ENCODE assay signal across 9 cellular contexts in the genomic region with DNA sequence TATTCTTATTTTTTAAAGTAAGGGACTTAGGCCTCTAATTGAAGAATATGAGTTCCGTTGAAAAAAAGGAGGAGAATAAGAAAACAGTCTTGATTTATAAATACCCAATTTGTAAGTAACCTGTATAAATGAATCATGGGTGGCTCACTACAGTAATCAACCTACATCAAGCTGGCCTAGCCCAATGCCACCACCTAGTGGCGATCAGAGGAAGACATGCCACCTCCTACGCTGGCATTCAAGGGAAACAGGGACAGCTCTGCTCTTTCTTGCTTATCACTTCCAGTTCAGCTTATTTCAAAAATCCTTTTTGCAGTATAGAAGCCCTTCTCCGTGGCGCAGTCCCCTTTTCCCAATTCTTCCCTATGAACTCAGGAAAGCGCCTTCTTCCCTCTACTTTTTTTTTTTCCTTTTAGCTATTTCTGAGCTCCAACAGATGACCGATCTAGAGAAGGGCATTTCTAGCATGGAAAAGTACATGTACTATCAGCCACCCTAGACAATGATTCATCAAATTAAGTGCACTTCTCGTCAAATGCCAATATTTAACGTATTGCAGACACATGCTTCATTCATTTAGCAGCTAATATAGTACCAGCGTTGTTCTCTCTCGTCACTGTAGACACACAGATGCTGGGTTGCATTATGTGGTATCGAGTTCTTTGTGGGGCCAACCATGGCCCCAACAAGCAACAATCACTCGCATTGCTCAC. TPM values are rescaled to one million over a fixed set of nuclear protein-coding genes. Genes with fewer than 3 reads are reported as not detected.
DNase-seq lines count a peak whose midpoint lies in the region; ATAC-seq and TF ChIP-seq lines count a peak whose summit lies in the region.
"Had no signal": no experiment of that assay in that cellular context is flagged by ENCODE, and none has a peak within 500 bp of the region (broad histone marks: within the 10 kb centered on the region; RNA-seq: fewer than 3 reads in every experiment).

No MANE protein-coding gene starts in this region.

- H3K36me3 Mint-ChIP-seq in CD4-positive, CD25-positive, alpha-beta regulatory T cell = no peaks in the 10 kb centered on the region
- no peaks in the 10 kb centered on the region for H3K36me3 Mint-ChIP-seq in memory B cell
- H3K36me3 Mint-ChIP-seq: activated naive CD4-positive, alpha-beta T cell treated with anti-CD3 and anti-CD28 coated beads, Interleukin-2, amount 50 U/mL, for 24 hours had no signal

- H3K27me3 ChIP-seq in CD4-positive, CD25-positive, alpha-beta regulatory T cell (ENCODE audit: control insufficient read depth, insufficient read depth, low read length) = peaks cover 4% of the 10 kb centered on the region
- H3K27me3 ChIP-seq in dorsolateral prefrontal cortex = no peaks in the 10 kb centered on the region

- H3K9me3 Mint-ChIP-seq in CD4-positive, CD25-positive, alpha-beta regulatory T cell = no peaks in the 10 kb centered on the region
- H3K9me3 Mint-ChIP-seq in memory B cell = no peaks in the 10 kb centered on the region
- H3K9me3 Mint-ChIP-seq: activated naive CD4-positive, alpha-beta T cell treated with anti-CD3 and anti-CD28 coated beads, Interleukin-2, amount 50 U/mL, for 24 hours had no signal

- no peaks in the 10 kb centered on the region for H3K9me3 ChIP-seq in CD4-positive, CD25-positive, alpha-beta regulatory T cell (ENCODE audit: control insufficient read depth in 2 of 2, low read length in 2 of 2)

- TF ChIP-seq CTCF in dorsolateral prefrontal cortex (IDR thresholded peaks at IDR 0.05 in 54 of 56, conservative IDR thresholded peaks at IDR 0.05 in 2 of 56; ENCODE audit: low read depth in 1 of 56, partially characterized antibody in 56 of 56) = peak; percentile 70 to 98 (median 92)

- H3K27me3 Mint-ChIP-seq in CD4-positive, CD25-positive, alpha-beta regulatory T cell = no peaks in the 10 kb centered on the region
- H3K27me3 Mint-ChIP-seq in memory B cell = peaks cover 13% of the 10 kb centered on the region

- H3K27ac ChIP-seq in CD4-positive, CD25-positive, alpha-beta regulatory T cell (ENCODE audit: insufficient read depth, low read length, poor library complexity, severe bottlenecking) = no peak overlapping the region
- H3K27ac ChIP-seq in dorsolateral prefrontal cortex = peak overlapping the region in 46 of 59 donors; percentile 3 to 77 (median 52)

- H3K4me3 ChIP-seq in CD4-positive, CD25-positive, alpha-beta regulatory T cell (ENCODE audit: low read depth, low read length) = no peak overlapping the region
- peak overlapping the region in 13 of 59 donors; percentile 3 to 41 (median 27) for H3K4me3 ChIP-seq in dorsolateral prefrontal cortex

- no peaks in the 10 kb centered on the region for H3K4me1 Mint-ChIP-seq in CD4-positive, CD25-positive, alpha-beta regulatory T cell
- no peaks in the 10 kb centered on the region for H3K4me1 Mint-ChIP-seq in memory B cell
- H3K4me1 Mint-ChIP-seq: activated naive CD4-positive, alpha-beta T cell treated with anti-CD3 and anti-CD28 coated beads, Interleukin-2, amount 50 U/mL, for 24 hours had no signal

- intact Hi-C loops in dorsolateral prefrontal cortex (cut with DNase I) = loop anchor here (2.0 to 10.0 kb wide), 3 partner anchors 29 to 215 kb away; no protein-coding TSS in a partner anchor

- H3K4me1 ChIP-seq in CD4-positive, CD25-positive, alpha-beta regulatory T cell (ENCODE audit: control insufficient read depth, insufficient read depth, low read length, poor library complexity, severe bottlenecking) = no peaks in the 10 kb centered on the region

- ATAC-seq in CD4-positive, CD25-positive, alpha-beta regulatory T cell (ENCODE audit: low read depth in 2 of 2) = peak; percentile 71 to 82
- ATAC-seq in GM19324 (IDR thresholded peaks at IDR 0.05; ENCODE audit: low FRiP score, unreplicated experiment) (peak; percentile 81), HG03432 (IDR thresholded peaks at IDR 0.05; ENCODE audit: unreplicated experiment) (peak; percentile 91), memory B cell (ENCODE audit: low read depth) (peak; percentile 91)

- no peaks in the 10 kb centered on the region for H3K36me3 ChIP-seq in CD4-positive, CD25-positive, alpha-beta regulatory T cell (ENCODE audit: control insufficient read depth, insufficient read depth, low read length)

- no peak overlapping the region for H3K27ac Mint-ChIP-seq in CD4-positive, CD25-positive, alpha-beta regulatory T cell
- no peak overlapping the region for H3K27ac Mint-ChIP-seq in memory B cell
- H3K27ac Mint-ChIP-seq: activated naive CD4-positive, alpha-beta T cell treated with anti-CD3 and anti-CD28 coated beads, Interleukin-2, amount 50 U/mL, for 24 hours had no signal

- DNase-seq in CD4-positive, CD25-positive, alpha-beta regulatory T cell = peak; percentile 5 to 75 (median 41)
- DNase-seq in NCI-H345 treated with DMSO at 0.1 percent for 48 hours (lab: John Stamatoyannopoulos, UW; ENCODE audit: unreplicated experiment) = peak; percentile 64
- peak; percentile 81 for DNase-seq in activated CD4-positive, alpha-beta T cell treated with anti-CD3 and anti-CD28 coated beads for 48 hours
- peak; percentile 56 to 88 (median 80) for DNase-seq in dorsolateral prefrontal cortex
- DNase-seq in memory B cell (ENCODE audit: low spot score in 2 of 2) = peak; percentile 50 to 56
- DNase-seq in stimulated activated CD8-positive, alpha-beta memory T cell treated with anti-CD3 and anti-CD28 coated beads, Interleukin-4, amount 100 ng/mL, for 24 hours (ENCODE audit: low read depth) = peak; percentile 31

- H3K4me3 Mint-ChIP-seq in CD4-positive, CD25-positive, alpha-beta regulatory T cell = no peak overlapping the region
- H3K4me3 Mint-ChIP-seq in memory B cell = no peak overlapping the region
- H3K4me3 Mint-ChIP-seq: activated naive CD4-positive, alpha-beta T cell treated with anti-CD3 and anti-CD28 coated beads, Interleukin-2, amount 50 U/mL, for 24 hours had no signal

RNA-seq across cellular contexts. Expression of gene PTPN3, which starts 28.3 kb away (rescaled TPM):
- 0.47 TPM for total RNA-seq in CD4-positive, CD25-positive, alpha-beta regulatory T cell
- under 1 TPM in 3 of 4 donors, not detected in 1; 0.03 to 0.23 (median 0.20) TPM for polyA plus RNA-seq in CD4-positive, CD25-positive, alpha-beta regulatory T cell
- total RNA-seq in dorsolateral prefrontal cortex = 10 to 100 TPM in 75 of 120 experiments, 1 to 10 TPM in 45; 2.8 to 18.4 (median 11.1) TPM

Comparison
In these comparisons a context has a peak if more than half of its experiments do, and no peak if none do; other contexts are left out.
1. DNase-seq: peak in every context shown above with its lines; median percentile 81 in activated CD4-positive, alpha-beta T cell treated with anti-CD3 and anti-CD28 coated beads for 48 hours; 80 in dorsolateral prefrontal cortex; 64 in NCI-H345 treated with DMSO at 0.1 percent for 48 hours; 53 in memory B cell; 41 in CD4-positive, CD25-positive, alpha-beta regulatory T cell; 31 in stimulated activated CD8-positive, alpha-beta memory T cell treated with anti-CD3 and anti-CD28 coated beads, Interleukin-4, amount 100 ng/mL, for 24 hours.